In genomic region chr5:151773979-151774378, GRCh38 we compare ENCODE assay signal across 9 cellular contexts. TPM values are rescaled to one million over a fixed set of nuclear protein-coding genes. Genes with fewer than 3 reads are reported as not detected.
A peak's percentile ranks its signal among the peaks of the same experiment; 100 is the strongest.
DNase-seq lines count a peak whose midpoint lies in the region; ATAC-seq and FAIRE-seq lines count a peak whose summit lies in the region.
"Had no signal": no experiment of that assay in that cellular context is flagged by ENCODE, and none has a peak within 500 bp of the region (broad histone marks: within the 10 kb centered on the region; RNA-seq: fewer than 3 reads in every experiment).

No MANE protein-coding gene starts in this region.

- 7% methylated on average over 4 of the region's 4 CpGs for WGBS in thymus

- no peaks in the 10 kb centered on the region for H3K9me3 ChIP-seq in thymus (ENCODE audit: control insufficient read depth)

- FAIRE-seq in islet of Langerhans (lab: Jason Lieb, UNC) = peak; percentile 65

- no peak for ATAC-seq in GM18868 (IDR thresholded peaks at IDR 0.05; ENCODE audit: unreplicated experiment)

- H3K36me3 Mint-ChIP-seq in activated CD4-positive, alpha-beta T cell treated with anti-CD3 and anti-CD28 coated beads, Interleukin-2, amount 10 ng/mL, durations not matched to agents 7 days and 5 days (ENCODE audit: low read depth) = peaks cover 36% of the 10 kb centered on the region
- peaks cover 61% of the 10 kb centered on the region for H3K36me3 Mint-ChIP-seq in activated T-helper 2 cell treated with anti-CD3 and anti-CD28 coated beads, Interferon-gamma antibody, Interleukin-2, Interleukin-4, amounts not matched to agents 10 μg/mL and 5 μg/mL and 100 μg/mL, durations not matched to agents 14 hours and 24 hours and 36 hours (ENCODE audit: low read depth)

- intact Hi-C loops in activated T-helper 2 cell treated with anti-CD3 and anti-CD28 coated beads, Interferon-gamma antibody, Interleukin-2, Interleukin-4, amounts not matched to agents 10 μg/mL and 5 μg/mL and 100 μg/mL, durations not matched to agents 14 hours and 24 hours and 36 hours (cut with micrococcal nuclease) = loop anchor here (10.0 kb wide), 3 partner anchors 689 to 1419 kb away; partner anchors contain the start of genes TCOF1 and TNIP1

- H3K4me1 Mint-ChIP-seq in activated CD4-positive, alpha-beta T cell treated with anti-CD3 and anti-CD28 coated beads, Interleukin-2, amount 10 ng/mL, durations not matched to agents 7 days and 5 days = peaks cover 52% of the 10 kb centered on the region
- H3K4me1 Mint-ChIP-seq in activated T-helper 2 cell treated with anti-CD3 and anti-CD28 coated beads, Interferon-gamma antibody, Interleukin-2, Interleukin-4, amounts not matched to agents 10 μg/mL and 5 μg/mL and 100 μg/mL, durations not matched to agents 14 hours and 24 hours and 36 hours (ENCODE audit: low read depth) = peaks cover 44% of the 10 kb centered on the region

- peak overlapping the region; percentile 75 for H3K27ac Mint-ChIP-seq in activated CD4-positive, alpha-beta T cell treated with anti-CD3 and anti-CD28 coated beads, Interleukin-2, amount 10 ng/mL, durations not matched to agents 7 days and 5 days
- H3K27ac Mint-ChIP-seq in activated T-helper 2 cell treated with anti-CD3 and anti-CD28 coated beads, Interferon-gamma antibody, Interleukin-2, Interleukin-4, amounts not matched to agents 10 μg/mL and 5 μg/mL and 100 μg/mL, durations not matched to agents 14 hours and 24 hours and 36 hours = no peak overlapping the region

- POLR2A ChIA-PET in activated CD4-positive, alpha-beta T cell treated with anti-CD3 and anti-CD28 coated beads, Interleukin-2, amount 10 ng/mL, durations not matched to agents 7 days and 5 days (lab: Charles Lee) = no interaction called here

- peaks cover 2% of the 10 kb centered on the region for H3K36me3 ChIP-seq in thymus (ENCODE audit: control insufficient read depth, insufficient read depth)

- no peak for DNase-seq in activated CD4-positive, alpha-beta T cell treated with anti-CD3 and anti-CD28 coated beads, Interleukin-2, amount 10 ng/mL, durations not matched to agents 7 days and 5 days
- DNase-seq in activated CD4-positive, alpha-beta T cell treated with anti-CD3 and anti-CD28 coated beads for 48 hours = no peak
- DNase-seq in activated T-helper 2 cell treated with anti-CD3 and anti-CD28 coated beads, Interferon-gamma antibody, Interleukin-2, Interleukin-4, amounts not matched to agents 10 μg/mL and 5 μg/mL and 100 μg/mL, durations not matched to agents 14 hours and 24 hours and 36 hours (ENCODE audit: low spot score) = no peak
- DNase-seq in hepatic stellate cell (ENCODE audit: low spot score) (no peak), HPDE6-E6E7 (ENCODE audit: extremely low spot score) (no peak)
- DNase-seq: cerebellar nuclear complex had no signal

- H3K27ac ChIP-seq in thymus (ENCODE audit: low read depth) = no peak overlapping the region

- peak overlapping the region; percentile 76 for H3K4me3 ChIP-seq in thymus (ENCODE audit: low read length)

- peak overlapping the region; percentile 81 for H3K4me3 Mint-ChIP-seq in activated CD4-positive, alpha-beta T cell treated with anti-CD3 and anti-CD28 coated beads, Interleukin-2, amount 10 ng/mL, durations not matched to agents 7 days and 5 days
- H3K4me3 Mint-ChIP-seq in activated T-helper 2 cell treated with anti-CD3 and anti-CD28 coated beads, Interferon-gamma antibody, Interleukin-2, Interleukin-4, amounts not matched to agents 10 μg/mL and 5 μg/mL and 100 μg/mL, durations not matched to agents 14 hours and 24 hours and 36 hours (ENCODE audit: low read depth) = peak overlapping the region; percentile 93

- H3K4me1 ChIP-seq in thymus (ENCODE audit: control insufficient read depth, insufficient read depth, low read length) = peaks cover 12% of the 10 kb centered on the region

- H3K27me3 Mint-ChIP-seq in activated CD4-positive, alpha-beta T cell treated with anti-CD3 and anti-CD28 coated beads, Interleukin-2, amount 10 ng/mL, durations not matched to agents 7 days and 5 days = no peaks in the 10 kb centered on the region
- no peaks in the 10 kb centered on the region for H3K27me3 Mint-ChIP-seq in activated T-helper 2 cell treated with anti-CD3 and anti-CD28 coated beads, Interferon-gamma antibody, Interleukin-2, Interleukin-4, amounts not matched to agents 10 μg/mL and 5 μg/mL and 100 μg/mL, durations not matched to agents 14 hours and 24 hours and 36 hours (ENCODE audit: low read depth)

- no peaks in the 10 kb centered on the region for H3K27me3 ChIP-seq in thymus (ENCODE audit: control insufficient read depth, insufficient read depth)

- CTCF ChIA-PET in activated CD4-positive, alpha-beta T cell treated with anti-CD3 and anti-CD28 coated beads, Interleukin-2, amount 10 ng/mL, durations not matched to agents 7 days and 5 days (lab: Charles Lee) = interaction anchor here (0.6 to 2.1 kb wide), 4 partner anchors 33 to 369 kb away, joined by 3 to 6 read pairs (median 4); no protein-coding TSS in a partner anchor

- H3K9me3 Mint-ChIP-seq in activated CD4-positive, alpha-beta T cell treated with anti-CD3 and anti-CD28 coated beads, Interleukin-2, amount 10 ng/mL, durations not matched to agents 7 days and 5 days = no peaks in the 10 kb centered on the region
- H3K9me3 Mint-ChIP-seq in activated T-helper 2 cell treated with anti-CD3 and anti-CD28 coated beads, Interferon-gamma antibody, Interleukin-2, Interleukin-4, amounts not matched to agents 10 μg/mL and 5 μg/mL and 100 μg/mL, durations not matched to agents 14 hours and 24 hours and 36 hours = no peaks in the 10 kb centered on the region

RNA-seq across cellular contexts. Expression of gene G3BP1, which starts 2.2 kb away (rescaled TPM):
- 100 to 1,000 TPM; 212 to 221 TPM for total RNA-seq in activated CD4-positive, alpha-beta T cell treated with anti-CD3 and anti-CD28 coated beads, Interleukin-2, amount 10 ng/mL, durations not matched to agents 7 days and 5 days
- total RNA-seq in activated T-helper 2 cell treated with anti-CD3 and anti-CD28 coated beads, Interferon-gamma antibody, Interleukin-2, Interleukin-4, amounts not matched to agents 10 μg/mL and 5 μg/mL and 100 μg/mL, durations not matched to agents 14 hours and 24 hours and 36 hours = 296 and 312 TPM in 2 replicates
- 48.2 TPM for polyA plus RNA-seq in thymus

RNA-seq across cellular contexts. Expression of gene ATOX1, which starts 15.5 kb away (rescaled TPM):
- total RNA-seq in activated CD4-positive, alpha-beta T cell treated with anti-CD3 and anti-CD28 coated beads, Interleukin-2, amount 10 ng/mL, durations not matched to agents 7 days and 5 days = 10 to 100 TPM; 46.9 to 48.1 TPM
- 69.8 and 82.8 TPM in 2 replicates for total RNA-seq in activated T-helper 2 cell treated with anti-CD3 and anti-CD28 coated beads, Interferon-gamma antibody, Interleukin-2, Interleukin-4, amounts not matched to agents 10 μg/mL and 5 μg/mL and 100 μg/mL, durations not matched to agents 14 hours and 24 hours and 36 hours
- polyA plus RNA-seq in thymus = 145 TPM
